Comparison of ENCODE assay signal across 1 cellular context in the genomic region with DNA sequence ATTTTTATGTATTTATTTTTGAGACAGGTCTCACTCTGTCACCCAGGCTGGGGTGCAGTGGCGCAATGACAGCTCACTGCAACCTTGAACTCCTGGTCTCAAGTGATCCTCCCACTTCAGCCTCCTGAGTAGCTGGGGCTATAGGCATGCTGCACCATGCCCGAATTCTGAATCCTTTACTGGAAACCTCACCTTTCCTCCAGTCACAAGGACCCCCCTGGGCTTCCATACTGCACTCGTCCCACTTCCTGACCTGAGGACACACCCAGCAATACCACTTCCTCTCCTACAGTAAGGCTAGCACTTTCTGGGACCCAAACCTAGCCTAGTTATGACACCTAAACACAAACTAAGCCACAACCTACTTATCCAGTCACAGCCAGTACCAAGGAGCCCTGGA.
A peak's percentile ranks its signal among the peaks of the same experiment; 100 is the strongest.
TF ChIP-seq lines count a peak whose summit lies in the region.

No MANE protein-coding gene starts in this region.

TF ChIP-seq in K562, 482 proteins besides CTCF, POLR2A, EP300 and RAD21 (continued from another document):
- TF ChIP-seq, protein P1, sequence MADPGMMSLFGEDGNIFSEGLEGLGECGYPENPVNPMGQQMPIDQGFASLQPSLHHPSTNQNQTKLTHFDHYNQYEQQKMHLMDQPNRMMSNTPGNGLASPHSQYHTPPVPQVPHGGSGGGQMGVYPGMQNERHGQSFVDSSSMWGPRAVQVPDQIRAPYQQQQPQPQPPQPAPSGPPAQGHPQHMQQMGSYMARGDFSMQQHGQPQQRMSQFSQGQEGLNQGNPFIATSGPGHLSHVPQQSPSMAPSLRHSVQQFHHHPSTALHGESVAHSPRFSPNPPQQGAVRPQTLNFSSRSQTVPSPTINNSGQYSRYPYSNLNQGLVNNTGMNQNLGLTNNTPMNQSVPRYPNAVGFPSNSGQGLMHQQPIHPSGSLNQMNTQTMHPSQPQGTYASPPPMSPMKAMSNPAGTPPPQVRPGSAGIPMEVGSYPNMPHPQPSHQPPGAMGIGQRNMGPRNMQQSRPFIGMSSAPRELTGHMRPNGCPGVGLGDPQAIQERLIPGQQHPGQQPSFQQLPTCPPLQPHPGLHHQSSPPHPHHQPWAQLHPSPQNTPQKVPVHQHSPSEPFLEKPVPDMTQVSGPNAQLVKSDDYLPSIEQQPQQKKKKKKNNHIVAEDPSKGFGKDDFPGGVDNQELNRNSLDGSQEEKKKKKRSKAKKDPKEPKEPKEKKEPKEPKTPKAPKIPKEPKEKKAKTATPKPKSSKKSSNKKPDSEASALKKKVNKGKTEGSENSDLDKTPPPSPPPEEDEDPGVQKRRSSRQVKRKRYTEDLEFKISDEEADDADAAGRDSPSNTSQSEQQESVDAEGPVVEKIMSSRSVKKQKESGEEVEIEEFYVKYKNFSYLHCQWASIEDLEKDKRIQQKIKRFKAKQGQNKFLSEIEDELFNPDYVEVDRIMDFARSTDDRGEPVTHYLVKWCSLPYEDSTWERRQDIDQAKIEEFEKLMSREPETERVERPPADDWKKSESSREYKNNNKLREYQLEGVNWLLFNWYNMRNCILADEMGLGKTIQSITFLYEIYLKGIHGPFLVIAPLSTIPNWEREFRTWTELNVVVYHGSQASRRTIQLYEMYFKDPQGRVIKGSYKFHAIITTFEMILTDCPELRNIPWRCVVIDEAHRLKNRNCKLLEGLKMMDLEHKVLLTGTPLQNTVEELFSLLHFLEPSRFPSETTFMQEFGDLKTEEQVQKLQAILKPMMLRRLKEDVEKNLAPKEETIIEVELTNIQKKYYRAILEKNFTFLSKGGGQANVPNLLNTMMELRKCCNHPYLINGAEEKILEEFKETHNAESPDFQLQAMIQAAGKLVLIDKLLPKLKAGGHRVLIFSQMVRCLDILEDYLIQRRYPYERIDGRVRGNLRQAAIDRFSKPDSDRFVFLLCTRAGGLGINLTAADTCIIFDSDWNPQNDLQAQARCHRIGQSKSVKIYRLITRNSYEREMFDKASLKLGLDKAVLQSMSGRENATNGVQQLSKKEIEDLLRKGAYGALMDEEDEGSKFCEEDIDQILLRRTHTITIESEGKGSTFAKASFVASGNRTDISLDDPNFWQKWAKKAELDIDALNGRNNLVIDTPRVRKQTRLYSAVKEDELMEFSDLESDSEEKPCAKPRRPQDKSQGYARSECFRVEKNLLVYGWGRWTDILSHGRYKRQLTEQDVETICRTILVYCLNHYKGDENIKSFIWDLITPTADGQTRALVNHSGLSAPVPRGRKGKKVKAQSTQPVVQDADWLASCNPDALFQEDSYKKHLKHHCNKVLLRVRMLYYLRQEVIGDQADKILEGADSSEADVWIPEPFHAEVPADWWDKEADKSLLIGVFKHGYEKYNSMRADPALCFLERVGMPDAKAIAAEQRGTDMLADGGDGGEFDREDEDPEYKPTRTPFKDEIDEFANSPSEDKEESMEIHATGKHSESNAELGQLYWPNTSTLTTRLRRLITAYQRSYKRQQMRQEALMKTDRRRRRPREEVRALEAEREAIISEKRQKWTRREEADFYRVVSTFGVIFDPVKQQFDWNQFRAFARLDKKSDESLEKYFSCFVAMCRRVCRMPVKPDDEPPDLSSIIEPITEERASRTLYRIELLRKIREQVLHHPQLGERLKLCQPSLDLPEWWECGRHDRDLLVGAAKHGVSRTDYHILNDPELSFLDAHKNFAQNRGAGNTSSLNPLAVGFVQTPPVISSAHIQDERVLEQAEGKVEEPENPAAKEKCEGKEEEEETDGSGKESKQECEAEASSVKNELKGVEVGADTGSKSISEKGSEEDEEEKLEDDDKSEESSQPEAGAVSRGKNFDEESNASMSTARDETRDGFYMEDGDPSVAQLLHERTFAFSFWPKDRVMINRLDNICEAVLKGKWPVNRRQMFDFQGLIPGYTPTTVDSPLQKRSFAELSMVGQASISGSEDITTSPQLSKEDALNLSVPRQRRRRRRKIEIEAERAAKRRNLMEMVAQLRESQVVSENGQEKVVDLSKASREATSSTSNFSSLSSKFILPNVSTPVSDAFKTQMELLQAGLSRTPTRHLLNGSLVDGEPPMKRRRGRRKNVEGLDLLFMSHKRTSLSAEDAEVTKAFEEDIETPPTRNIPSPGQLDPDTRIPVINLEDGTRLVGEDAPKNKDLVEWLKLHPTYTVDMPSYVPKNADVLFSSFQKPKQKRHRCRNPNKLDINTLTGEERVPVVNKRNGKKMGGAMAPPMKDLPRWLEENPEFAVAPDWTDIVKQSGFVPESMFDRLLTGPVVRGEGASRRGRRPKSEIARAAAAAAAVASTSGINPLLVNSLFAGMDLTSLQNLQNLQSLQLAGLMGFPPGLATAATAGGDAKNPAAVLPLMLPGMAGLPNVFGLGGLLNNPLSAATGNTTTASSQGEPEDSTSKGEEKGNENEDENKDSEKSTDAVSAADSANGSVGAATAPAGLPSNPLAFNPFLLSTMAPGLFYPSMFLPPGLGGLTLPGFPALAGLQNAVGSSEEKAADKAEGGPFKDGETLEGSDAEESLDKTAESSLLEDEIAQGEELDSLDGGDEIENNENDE (IDR thresholded peaks at IDR 0.05; ENCODE audit: low read depth, low read length) = no peak
- TF ChIP-seq IFI16 (CRISPR knock-in tag; IDR thresholded peaks at IDR 0.05) (no peak), ELF1 (tag; IDR thresholded peaks at IDR 0.05) (0 out of 2 replicates have a peak, but pooled peaks have one; percentile 37), NFATC3 (IDR thresholded peaks at IDR 0.05) (no peak), SPI1 (IDR thresholded peaks at IDR 0.05; ENCODE audit: borderline replicate concordance, low read depth, low read length) (peak; percentile 95), ZEB2 (IDR thresholded peaks at IDR 0.05) (0 out of 2 replicates have a peak, but pooled peaks have one; percentile 17), ETV5 (CRISPR knock-in tag; IDR thresholded peaks at IDR 0.05; ENCODE audit: low read depth) (no peak), CEBPG (CRISPR knock-in tag; IDR thresholded peaks at IDR 0.05) (no peak; the same call in none of the 2 replicates), CEBPG (tag; conservative IDR thresholded peaks at IDR 0.05 in 1 of 2, IDR thresholded peaks at IDR 0.05 in 1 of 2) (peak in 1 of 2 experiments; percentile 33; a peak in 1 of 4 replicates), BMI1 (IDR thresholded peaks at IDR 0.05; ENCODE audit: low read length) (no peak), ATF7 (IDR thresholded peaks at IDR 0.05) (peak; percentile 31; the same call in 1 of the 2 replicates), ARID1B (IDR thresholded peaks at IDR 0.05) (peak; percentile 18; the same call in 1 of the 2 replicates), FOXK2 (conservative IDR thresholded peaks at IDR 0.05 in 1 of 2, IDR thresholded peaks at IDR 0.05 in 1 of 2; ENCODE audit: low read depth in 2 of 2) (peak in 1 of 2 experiments; percentile 22; a peak in 1 of 4 replicates), CEBPB (tag; IDR thresholded peaks at IDR 0.05) (peak; percentile 70), HDGF (IDR thresholded peaks at IDR 0.05) (0 out of 2 replicates have a peak, but pooled peaks have one; percentile 71)
- TF ChIP-seq, protein P2, sequence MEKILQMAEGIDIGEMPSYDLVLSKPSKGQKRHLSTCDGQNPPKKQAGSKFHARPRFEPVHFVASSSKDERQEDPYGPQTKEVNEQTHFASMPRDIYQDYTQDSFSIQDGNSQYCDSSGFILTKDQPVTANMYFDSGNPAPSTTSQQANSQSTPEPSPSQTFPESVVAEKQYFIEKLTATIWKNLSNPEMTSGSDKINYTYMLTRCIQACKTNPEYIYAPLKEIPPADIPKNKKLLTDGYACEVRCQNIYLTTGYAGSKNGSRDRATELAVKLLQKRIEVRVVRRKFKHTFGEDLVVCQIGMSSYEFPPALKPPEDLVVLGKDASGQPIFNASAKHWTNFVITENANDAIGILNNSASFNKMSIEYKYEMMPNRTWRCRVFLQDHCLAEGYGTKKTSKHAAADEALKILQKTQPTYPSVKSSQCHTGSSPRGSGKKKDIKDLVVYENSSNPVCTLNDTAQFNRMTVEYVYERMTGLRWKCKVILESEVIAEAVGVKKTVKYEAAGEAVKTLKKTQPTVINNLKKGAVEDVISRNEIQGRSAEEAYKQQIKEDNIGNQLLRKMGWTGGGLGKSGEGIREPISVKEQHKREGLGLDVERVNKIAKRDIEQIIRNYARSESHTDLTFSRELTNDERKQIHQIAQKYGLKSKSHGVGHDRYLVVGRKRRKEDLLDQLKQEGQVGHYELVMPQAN (IDR thresholded peaks at IDR 0.05; ENCODE audit: borderline replicate concordance) = peak; percentile 53; the same call in 1 of the 2 replicates
- TF ChIP-seq, protein P3, sequence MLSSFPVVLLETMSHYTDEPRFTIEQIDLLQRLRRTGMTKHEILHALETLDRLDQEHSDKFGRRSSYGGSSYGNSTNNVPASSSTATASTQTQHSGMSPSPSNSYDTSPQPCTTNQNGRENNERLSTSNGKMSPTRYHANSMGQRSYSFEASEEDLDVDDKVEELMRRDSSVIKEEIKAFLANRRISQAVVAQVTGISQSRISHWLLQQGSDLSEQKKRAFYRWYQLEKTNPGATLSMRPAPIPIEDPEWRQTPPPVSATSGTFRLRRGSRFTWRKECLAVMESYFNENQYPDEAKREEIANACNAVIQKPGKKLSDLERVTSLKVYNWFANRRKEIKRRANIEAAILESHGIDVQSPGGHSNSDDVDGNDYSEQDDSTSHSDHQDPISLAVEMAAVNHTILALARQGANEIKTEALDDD (IDR thresholded peaks at IDR 0.05) = peak; percentile 98
- TF ChIP-seq, protein P4, sequence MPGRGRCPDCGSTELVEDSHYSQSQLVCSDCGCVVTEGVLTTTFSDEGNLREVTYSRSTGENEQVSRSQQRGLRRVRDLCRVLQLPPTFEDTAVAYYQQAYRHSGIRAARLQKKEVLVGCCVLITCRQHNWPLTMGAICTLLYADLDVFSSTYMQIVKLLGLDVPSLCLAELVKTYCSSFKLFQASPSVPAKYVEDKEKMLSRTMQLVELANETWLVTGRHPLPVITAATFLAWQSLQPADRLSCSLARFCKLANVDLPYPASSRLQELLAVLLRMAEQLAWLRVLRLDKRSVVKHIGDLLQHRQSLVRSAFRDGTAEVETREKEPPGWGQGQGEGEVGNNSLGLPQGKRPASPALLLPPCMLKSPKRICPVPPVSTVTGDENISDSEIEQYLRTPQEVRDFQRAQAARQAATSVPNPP (IDR thresholded peaks at IDR 0.05; ENCODE audit: borderline replicate concordance, insufficient read depth, insufficient read length) = no peak
- TF ChIP-seq, protein P5, sequence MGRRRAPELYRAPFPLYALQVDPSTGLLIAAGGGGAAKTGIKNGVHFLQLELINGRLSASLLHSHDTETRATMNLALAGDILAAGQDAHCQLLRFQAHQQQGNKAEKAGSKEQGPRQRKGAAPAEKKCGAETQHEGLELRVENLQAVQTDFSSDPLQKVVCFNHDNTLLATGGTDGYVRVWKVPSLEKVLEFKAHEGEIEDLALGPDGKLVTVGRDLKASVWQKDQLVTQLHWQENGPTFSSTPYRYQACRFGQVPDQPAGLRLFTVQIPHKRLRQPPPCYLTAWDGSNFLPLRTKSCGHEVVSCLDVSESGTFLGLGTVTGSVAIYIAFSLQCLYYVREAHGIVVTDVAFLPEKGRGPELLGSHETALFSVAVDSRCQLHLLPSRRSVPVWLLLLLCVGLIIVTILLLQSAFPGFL (CRISPR knock-in tag; IDR thresholded peaks at IDR 0.05) = no peak
